In genomic region chr7:121160150-121161008, GRCh38 we compare ENCODE assay signal across 1 cellular context.
TF ChIP-seq lines count a peak whose summit lies in the region.

No MANE protein-coding gene starts in this region.

TF ChIP-seq in liver, 16 proteins besides CTCF, POLR2A, EP300 and RAD21:
- TF ChIP-seq ATF3 (IDR thresholded peaks at IDR 0.05) (peak; percentile 22), HNF4G (IDR thresholded peaks at IDR 0.05) (no peak), HNF4A (conservative IDR thresholded peaks at IDR 0.05) (peak in 1 of 2 donors; percentile 7), MAX (IDR thresholded peaks at IDR 0.05) (no peak), GABPA (IDR thresholded peaks at IDR 0.05 in 1 of 2, conservative IDR thresholded peaks at IDR 0.05 in 1 of 2) (no peak)
